9 cellular contexts compared by ENCODE assay signal in genomic region chr12:57771873-57772428, GRCh38. TPM values are rescaled to one million over a fixed set of nuclear protein-coding genes. Genes with fewer than 3 reads are reported as not detected.
DNase-seq lines count a peak whose midpoint lies in the region; ATAC-seq, FAIRE-seq and TF ChIP-seq lines count a peak whose summit lies in the region.
"Had no signal": no experiment of that assay in that cellular context is flagged by ENCODE, and none has a peak within 500 bp of the region (broad histone marks: within the 10 kb centered on the region; RNA-seq: fewer than 3 reads in every experiment).

TSS of gene METTL1 (minus strand) at chr12:57772105. CDS start at chr12:57772083, 22 bp downstream.

- H3K27ac ChIP-seq in kidney (ENCODE audit: low read depth in 2 of 2, low read length in 2 of 2), result peak within 1 kb of the TSS; percentile 91 to 96

- intact Hi-C loops in kidney (cut with DNase I), result no loop called here

- peak; percentile 82 for ATAC-seq in HG03196 (IDR thresholded peaks at IDR 0.05; ENCODE audit: unreplicated experiment)

- peak within 1 kb of the TSS; percentile 81 to 95 for H3K4me3 ChIP-seq in kidney (ENCODE audit: low read length in 2 of 2)

- DNase-seq in AG08396 (ENCODE audit: low spot score) (peak; percentile 96), NCI-H345 (lab: John Stamatoyannopoulos, UW) (peak; percentile 96), cerebellar nuclear complex (lab: John Stamatoyannopoulos, UW) (peak; percentile 26 to 87), kidney (peak; percentile 98)
- peak; percentile 82 for DNase-seq in activated CD4-positive, CD25-positive, alpha-beta regulatory T cell treated with anti-CD3 and anti-CD28 coated beads, Interleukin-2, amount 50 U/mL, for 72 hours
- peak; percentile 96 for DNase-seq in stimulated activated CD4-positive, alpha-beta T cell treated with anti-CD3 and anti-CD28 coated beads, Interleukin-15, amount 100 ng/mL, for 24 hours

- no peak for FAIRE-seq in kidney (lab: Jason Lieb, UNC)
- FAIRE-seq: TTC549 had no signal

- TF ChIP-seq CTCF in kidney (IDR thresholded peaks at IDR 0.05; ENCODE audit: borderline replicate concordance, extremely low read depth, insufficient read depth), result no peak

- TF ChIP-seq POLR2A in GM18951 (IDR thresholded peaks at IDR 0.05; ENCODE audit: extremely low read depth, insufficient read depth, insufficient read length), result peak; percentile 81

- H3K9me3 ChIP-seq in kidney (ENCODE audit: control insufficient read depth in 1 of 2, low read length in 2 of 2), result no peaks in the 10 kb centered on the region

- in situ Hi-C loops in GM18951 (cut with MboI; ENCODE audit: low sequenced_read_pairs, unreplicated experiment), result no loop called here

- H3K36me3 ChIP-seq in kidney (ENCODE audit: control insufficient read depth in 1 of 2, insufficient read depth in 2 of 2, low read length in 2 of 2), result peaks cover 0 to 4% of the 10 kb centered on the region in 2 donors

- peak within 1 kb of the TSS; percentile 61 to 83 for H3K9ac ChIP-seq in kidney (ENCODE audit: low read length in 2 of 2)

- H3K4me1 ChIP-seq in kidney (ENCODE audit: control insufficient read depth in 1 of 2, insufficient read depth in 1 of 2, low read depth in 1 of 2, low read length in 2 of 2), result peaks cover 0 to 7% of the 10 kb centered on the region in 2 donors

RNA-seq across cellular contexts. Expression of gene METTL1, which starts in this region (rescaled TPM):
- 23.4 TPM for total RNA-seq in kidney
- 69.4 TPM for polyA plus RNA-seq in kidney (ENCODE audit: insufficient read depth, low read depth, low replicate concordance)

Comparison
In these comparisons a context has a peak if more than half of its experiments do, and no peak if none do; other contexts are left out.
1. Peak in every context shown above with its lines: DNase-seq, ATAC-seq, H3K4me3 ChIP-seq and H3K27ac ChIP-seq.